27 cellular contexts compared by ENCODE assay signal in the genomic region with DNA sequence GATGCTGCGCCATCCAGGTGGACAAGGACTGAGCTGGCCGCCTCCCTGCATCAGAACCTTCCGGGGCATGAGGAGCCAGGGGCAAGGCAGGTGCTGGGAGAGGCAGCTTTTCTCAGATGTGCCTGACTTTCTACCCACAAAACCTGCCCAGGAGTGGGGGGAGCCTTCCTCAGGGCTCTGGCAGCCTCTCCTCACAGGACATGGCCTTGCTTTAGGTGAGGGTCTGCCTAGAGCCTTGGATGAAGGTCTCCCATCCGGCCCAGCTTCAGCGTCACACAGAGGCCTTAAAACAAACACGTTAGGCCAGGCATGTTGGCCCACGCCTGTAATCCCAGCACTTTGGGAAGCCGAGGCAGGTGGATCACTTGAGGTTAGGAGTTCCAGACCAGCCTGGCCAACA. TPM values are rescaled to one million over a fixed set of nuclear protein-coding genes. Genes with fewer than 3 reads are reported as not detected.
DNase-seq lines count a peak whose midpoint lies in the region; ATAC-seq, FAIRE-seq and TF ChIP-seq lines count a peak whose summit lies in the region.
"Had no signal": no experiment of that assay in that cellular context is flagged by ENCODE, and none has a peak within 500 bp of the region (broad histone marks: within the 10 kb centered on the region; RNA-seq: fewer than 3 reads in every experiment).

No MANE protein-coding gene starts in this region.

- H3K4me3 Mint-ChIP-seq in IgD-negative memory B cell = peak overlapping the region in 3 of 4 donors; percentile 21 to 63 (median 57)
- no peak overlapping the region for H3K4me3 Mint-ChIP-seq in stimulated activated effector memory CD8-positive, alpha-beta T cell treated with anti-CD3 and anti-CD28 coated beads, Interleukin-12 subunit alpha, Interleukin-12 subunit beta, amount 100 ng/mL, for 72 hours
- H3K4me3 Mint-ChIP-seq: CD4-positive, alpha-beta memory T cell; HFFc6 had no signal

- H2BK12ac ChIP-seq in H1 (ENCODE audit: low read depth, low read length) = no peak overlapping the region

- peaks cover 96% of the 10 kb centered on the region for H3K4me1 ChIP-seq in BLaER1
- peaks cover 0 to 13% (median 3%) of the 10 kb centered on the region in 4 experiments; a peak in 5 of 7 replicates for H3K4me1 ChIP-seq in H1 (replicated peaks in 1 of 4; ENCODE audit: control insufficient read depth in 3 of 4, insufficient read depth in 4 of 4, low read length in 3 of 4)
- H3K4me1 ChIP-seq: HAP-1, Peyer's patch had no signal

- no peaks in the 10 kb centered on the region for H3K9me3 Mint-ChIP-seq in IgD-negative memory B cell
- H3K9me3 Mint-ChIP-seq in stimulated activated effector memory CD8-positive, alpha-beta T cell treated with anti-CD3 and anti-CD28 coated beads, Interleukin-12 subunit alpha, Interleukin-12 subunit beta, amount 100 ng/mL, for 72 hours = no peaks in the 10 kb centered on the region
- H3K9me3 Mint-ChIP-seq: CD4-positive, alpha-beta memory T cell; HFFc6 had no signal

- 95% methylated on average over 8 of the region's 8 CpGs; no CpG with 5 or more reads in 1 of the 2 experiments for WGBS in H1 (ENCODE audit: extremely low coverage in 1 of 2, insufficient coverage in 1 of 2, insufficient read length in 1 of 2, insufficient replicate concordance in 2 of 2, low coverage in 1 of 2, low lambda C conversion rate in 2 of 2, missing lambda C conversion rate in 1 of 2), 2 experiments

- H3K14ac ChIP-seq in H1 (ENCODE audit: insufficient read length) = no peak overlapping the region

- no peak for TF ChIP-seq POLR2A in H1 (IDR thresholded peaks at IDR 0.05; ENCODE audit: control extremely low read depth in 1 of 2, low read depth in 2 of 2, low read length in 2 of 2)

- no peak overlapping the region for H2AFZ ChIP-seq in H1 (ENCODE audit: low read length)

- peaks cover 3% of the 10 kb centered on the region for H3K27me3 Mint-ChIP-seq in IgD-negative memory B cell
- H3K27me3 Mint-ChIP-seq: CD4-positive, alpha-beta memory T cell had no signal

- H2BK20ac ChIP-seq in H1 (ENCODE audit: low read length) = no peak overlapping the region

- no peak for TF ChIP-seq RAD21 in H1 (IDR thresholded peaks at IDR 0.05 in 1 of 2, conservative IDR thresholded peaks at IDR 0.05 in 1 of 2; ENCODE audit: low read depth in 2 of 2, low read length in 2 of 2)

- peak overlapping the region; percentile 44; the same call in 1 of the 2 replicates for H3K27ac ChIP-seq in BLaER1
- no peak overlapping the region for H3K27ac ChIP-seq in H1 (ENCODE audit: low read depth, low read length)
- H3K27ac ChIP-seq: KMS-11, Peyer's patch had no signal

- peaks cover 3% of the 10 kb centered on the region for H3K36me3 Mint-ChIP-seq in IgD-negative memory B cell
- no peaks in the 10 kb centered on the region for H3K36me3 Mint-ChIP-seq in stimulated activated effector memory CD8-positive, alpha-beta T cell treated with anti-CD3 and anti-CD28 coated beads, Interleukin-12 subunit alpha, Interleukin-12 subunit beta, amount 100 ng/mL, for 72 hours
- H3K36me3 Mint-ChIP-seq: CD4-positive, alpha-beta memory T cell had no signal

- peaks cover 0 to 5% of the 10 kb centered on the region in 2 experiments; a peak in 1 of 4 replicates for H3K79me2 ChIP-seq in H1 (ENCODE audit: control insufficient read depth in 1 of 2, insufficient read depth in 2 of 2, low read length in 2 of 2)

- 0 out of 2 replicates have a peak overlapping the region, but pooled peaks have one; percentile 60 for H2BK5ac ChIP-seq in H1 (ENCODE audit: low read depth, low read length)

- H3K9me3 ChIP-seq in BLaER1 (peaks cover 5% of the 10 kb centered on the region), H1 (ENCODE audit: insufficient read depth in 2 of 2, low read depth in 1 of 2, low read length in 1 of 2) (no peaks in the 10 kb centered on the region)
- H3K9me3 ChIP-seq: Caco-2, HAP-1, Peyer's patch had no signal

- peaks cover 40 to 54% (median 43%) of the 10 kb centered on the region in 3 donors for H3K4me1 Mint-ChIP-seq in IgD-negative memory B cell
- peaks cover 24% of the 10 kb centered on the region for H3K4me1 Mint-ChIP-seq in stimulated activated effector memory CD8-positive, alpha-beta T cell treated with anti-CD3 and anti-CD28 coated beads, Interleukin-12 subunit alpha, Interleukin-12 subunit beta, amount 100 ng/mL, for 72 hours

- H3K4me2 ChIP-seq in BLaER1 = peak overlapping the region; percentile 9; the same call in 1 of the 2 replicates
- no peak overlapping the region for H3K4me2 ChIP-seq in H1 (ENCODE audit: insufficient read depth in 1 of 2, low read depth in 2 of 2, low read length in 2 of 2)
- H3K4me2 ChIP-seq: KMS-11 had no signal

- no peak overlapping the region for H3K4ac ChIP-seq in H1 (replicated peaks; ENCODE audit: insufficient read length, low read depth, low read length)

- CTCF ChIA-PET in H1 (lab: Charles Lee; ENCODE audit: partially characterized antibody) = interaction anchor here (0.6 to 1.5 kb wide), 6 partner anchors 8 to 717 kb away, joined by 3 to 5 read pairs (median 3); no protein-coding TSS in a partner anchor

- H3K27me3 ChIP-seq in BLaER1 (no peaks in the 10 kb centered on the region), H1 (replicated peaks in 1 of 4; ENCODE audit: control insufficient read depth in 3 of 4, extremely low read depth in 1 of 4, insufficient read depth in 3 of 4, low read length in 3 of 4) (no peaks in the 10 kb centered on the region)
- H3K27me3 ChIP-seq: Peyer's patch had no signal

- no peak overlapping the region for H3K4me3 ChIP-seq in BLaER1
- no peak overlapping the region for H3K4me3 ChIP-seq in H1 (ENCODE audit: extremely low read depth in 1 of 4, insufficient read depth in 2 of 4, low read depth in 3 of 4, low read length in 4 of 4)
- no peak overlapping the region for H3K4me3 ChIP-seq in foreskin fibroblast (ENCODE audit: low read depth in 1 of 2, low read length in 2 of 2)
- H3K4me3 ChIP-seq: GM12878, HAP-1, Peyer's patch had no signal

- no peak overlapping the region for H4K8ac ChIP-seq in H1 (ENCODE audit: extremely low read depth, insufficient read depth, low read length)

- no peak overlapping the region for H3K56ac ChIP-seq in H1 (replicated peaks; ENCODE audit: insufficient read length, low read depth, low read length)

- H2BK15ac ChIP-seq in H1 (ENCODE audit: low read length) = no peak overlapping the region

- no peak for ATAC-seq in stimulated activated effector memory CD8-positive, alpha-beta T cell treated with anti-CD3 and anti-CD28 coated beads, Interleukin-12 subunit alpha, Interleukin-12 subunit beta, amount 100 ng/mL, for 72 hours
- ATAC-seq in GM21381 (IDR thresholded peaks at IDR 0.05; ENCODE audit: unreplicated experiment) = no peak
- ATAC-seq: GM12878, SK-N-SH treated with all-trans-retinoic acid at 6 μM for 48 hours had no signal

- H3K9ac ChIP-seq in BLaER1 (no peak overlapping the region), H1 (replicated peaks in 1 of 4; ENCODE audit: extremely low read depth in 1 of 4, low read depth in 3 of 4, low read length in 3 of 4) (no peak overlapping the region)
- H3K9ac ChIP-seq: KMS-11 had no signal

- peaks cover 45% of the 10 kb centered on the region for H3K36me3 ChIP-seq in BLaER1
- H3K36me3 ChIP-seq in H1 (ENCODE audit: control insufficient read depth in 2 of 4, insufficient read depth in 4 of 4, low read length in 3 of 4) = no peaks in the 10 kb centered on the region
- H3K36me3 ChIP-seq: HAP-1, Peyer's patch had no signal

- no peak for TF ChIP-seq EP300 in H1 (IDR thresholded peaks at IDR 0.05; ENCODE audit: borderline replicate concordance in 1 of 2, low read depth in 2 of 2, low read length in 2 of 2)

- H4K5ac ChIP-seq in H1 (ENCODE audit: insufficient read length, low read depth, low read length) = no peak overlapping the region

- H3K27ac Mint-ChIP-seq in IgD-negative memory B cell = peak overlapping the region in 1 of 3 donors; percentile 59
- peak overlapping the region; percentile 78 for H3K27ac Mint-ChIP-seq in stimulated activated effector memory CD8-positive, alpha-beta T cell treated with anti-CD3 and anti-CD28 coated beads, Interleukin-12 subunit alpha, Interleukin-12 subunit beta, amount 100 ng/mL, for 72 hours
- H3K27ac Mint-ChIP-seq: HFFc6 had no signal

- H2AK5ac ChIP-seq in H1 (ENCODE audit: low read depth, low read length) = no peak overlapping the region

- DNase-seq in H1 (ENCODE audit: low read depth in 1 of 2, low spot score in 2 of 2) = no peak
- DNase-seq in stimulated activated effector memory CD8-positive, alpha-beta T cell treated with anti-CD3 and anti-CD28 coated beads, Interleukin-12 subunit alpha, Interleukin-12 subunit beta, amount 100 ng/mL, for 72 hours (ENCODE audit: low spot score in 2 of 2) = no peak
- DNase-seq in putamen (ENCODE audit: low spot score) = no peak
- DNase-seq in foreskin fibroblast = no peak
- DNase-seq: C1 segment of cervical spinal cord; Caco-2; CD4-positive, alpha-beta memory T cell; EL; GDM1; HFFc6; IMR-90; NCI-H1048; NCI-H1417 treated with DMSO at 0.1 percent for 48 hours; NCI-H1694 treated with DMSO at 0.1 percent for 48 hours; NCI-H2081; NCI-H2227 treated with DMSO at 0.1 percent for 48 hours; NCI-H69; OCI-M1; Peyer's patch had no signal

- H3K23me2 ChIP-seq in H1 (ENCODE audit: low read depth, low read length) = no peaks in the 10 kb centered on the region

- peaks cover 21% of the 10 kb centered on the region; the same call in 1 of the 2 replicates for H4K20me1 ChIP-seq in BLaER1
- peaks cover 0 to 2% of the 10 kb centered on the region in 2 experiments for H4K20me1 ChIP-seq in H1 (replicated peaks in 1 of 2; ENCODE audit: control insufficient read depth in 1 of 2, insufficient read depth in 2 of 2, low read length in 2 of 2)

- no peak overlapping the region for H3K23ac ChIP-seq in H1 (ENCODE audit: insufficient read length)

- FAIRE-seq in H1 (lab: Jason Lieb, UNC) = no peak
- FAIRE-seq: A204.1, GM12878 had no signal

- H3K79me1 ChIP-seq in H1 (ENCODE audit: low read depth, low read length) = peaks cover 6% of the 10 kb centered on the region

- TF ChIP-seq CTCF in H1 (IDR thresholded peaks at IDR 0.05; ENCODE audit: control extremely low read depth in 1 of 3, insufficient read depth in 1 of 3, low read depth in 1 of 3, low read length in 3 of 3) (no peak), foreskin fibroblast (IDR thresholded peaks at IDR 0.05; ENCODE audit: low read depth, low read length) (no peak)

- peak overlapping the region; percentile 38 for H4K91ac ChIP-seq in H1 (replicated peaks; ENCODE audit: insufficient read length, low read length)

- H2BK120ac ChIP-seq in H1 (replicated peaks; ENCODE audit: low read depth, low read length) = no peak overlapping the region

- no peak overlapping the region for H3K18ac ChIP-seq in H1 (ENCODE audit: extremely low read depth, low read length)

- POLR2A ChIA-PET in H1 (lab: Charles Lee; ENCODE audit: partially characterized antibody) = interaction anchor here (3.2 kb wide), 1 partner anchor 122 kb away, joined by 12 read pairs; no protein-coding TSS in a partner anchor

RNA-seq across cellular contexts. Expression of a gene that starts 7.4 kb away (rescaled TPM):
- polyA plus RNA-seq in IgD-negative memory B cell (118 TPM), H1 (2011; rRNA removed) (22.4 and 23.6 TPM in 2 replicates)
- 21.2 and 21.4 TPM in 2 replicates for total RNA-seq in H1 (2021; fragmentation: NEBNext Ultra II Directional; extraction: Animal tissue kit (Norgen Biotek cat#: 25700))
- polyA plus RNA-seq in H1 (2011; cell fraction: cytosol; rRNA removed) = 38.7 TPM
- 30.4 TPM for polyA plus RNA-seq in H1 (2011; cell fraction: nucleus; rRNA removed)
- 20.6 to 32.3 TPM (median 27.0 TPM) in 4 replicates for polyA plus RNA-seq in H1 (2012, experiment 1 of 2)
- 17.8 TPM for polyA plus RNA-seq in H1 (2012, experiment 2 of 2)
- 9.6 TPM for polyA plus RNA-seq in H1 (2013, experiment 1 of 2)
- 8.0 TPM for polyA plus RNA-seq in H1 (2013, experiment 2 of 2)
- 9.7 and 10.2 TPM in 2 replicates for polyA minus RNA-seq in H1 (2011; rRNA and poly(A)+ RNA removed)
- 10.0 TPM for polyA minus RNA-seq in H1 (2011; cell fraction: cytosol; rRNA and poly(A)+ RNA removed)
- polyA minus RNA-seq in H1 (2011; cell fraction: nucleus; rRNA and poly(A)+ RNA removed) = 7.3 TPM
